In genomic region chr10:49299816-49300139, GRCh38 we compare ENCODE assay signal across 11 cellular contexts. TPM values are rescaled to one million over a fixed set of nuclear protein-coding genes. Genes with fewer than 3 reads are reported as not detected.
DNase-seq lines count a peak whose midpoint lies in the region; ATAC-seq and TF ChIP-seq lines count a peak whose summit lies in the region.
"Had no signal": no experiment of that assay in that cellular context is flagged by ENCODE, and none has a peak within 500 bp of the region (broad histone marks: within the 10 kb centered on the region; RNA-seq: fewer than 3 reads in every experiment).

No MANE protein-coding gene starts in this region.

- H3K27me3 ChIP-seq in right atrium auricular region: no peaks in the 10 kb centered on the region

- no peaks in the 10 kb centered on the region for H3K4me1 Mint-ChIP-seq in activated T-helper 2 cell treated with anti-CD3 and anti-CD28 coated beads, Interferon-gamma antibody, Interleukin-2, Interleukin-4, amounts not matched to agents 10 μg/mL and 5 μg/mL and 100 μg/mL, durations not matched to agents 14 hours and 24 hours and 36 hours (ENCODE audit: low read depth)

- no peak for DNase-seq in right atrium auricular region (ENCODE audit: low spot score)
- DNase-seq in NCI-H2171 treated with DMSO at 0.1 percent for 48 hours (lab: John Stamatoyannopoulos, UW): no peak
- DNase-seq in DMS53 treated with DMSO at 0.1 percent for 48 hours (lab: John Stamatoyannopoulos, UW; ENCODE audit: unreplicated experiment): no peak
- no peak for DNase-seq in stimulated activated CD4-positive, alpha-beta T cell treated with anti-CD3 and anti-CD28 coated beads, Interleukin-15, amount 100 ng/mL, for 24 hours
- no peak for DNase-seq in activated T-helper 2 cell treated with anti-CD3 and anti-CD28 coated beads, Interferon-gamma antibody, Interleukin-2, Interleukin-4, amounts not matched to agents 10 μg/mL and 5 μg/mL and 100 μg/mL, durations not matched to agents 14 hours and 24 hours and 36 hours (ENCODE audit: low spot score)
- DNase-seq: activated CD8-positive, alpha-beta memory T cell treated with anti-CD3 and anti-CD28 coated beads, Interleukin-2, amount 50 U/mL, for 48 hours had no signal

- ATAC-seq in GM18502 (IDR thresholded peaks at IDR 0.05; ENCODE audit: poor library complexity, unreplicated experiment): peak; percentile 79
- peak; percentile 55 for ATAC-seq in GM21515 (IDR thresholded peaks at IDR 0.05; ENCODE audit: unreplicated experiment)
- peak; percentile 41 for ATAC-seq in HG03280 (IDR thresholded peaks at IDR 0.05; ENCODE audit: unreplicated experiment)

- H3K9me3 Mint-ChIP-seq in activated T-helper 2 cell treated with anti-CD3 and anti-CD28 coated beads, Interferon-gamma antibody, Interleukin-2, Interleukin-4, amounts not matched to agents 10 μg/mL and 5 μg/mL and 100 μg/mL, durations not matched to agents 14 hours and 24 hours and 36 hours: no peaks in the 10 kb centered on the region

- no peaks in the 10 kb centered on the region for H3K9me3 ChIP-seq in right atrium auricular region

- no peaks in the 10 kb centered on the region for H3K36me3 ChIP-seq in right atrium auricular region

- H3K36me3 Mint-ChIP-seq in activated T-helper 2 cell treated with anti-CD3 and anti-CD28 coated beads, Interferon-gamma antibody, Interleukin-2, Interleukin-4, amounts not matched to agents 10 μg/mL and 5 μg/mL and 100 μg/mL, durations not matched to agents 14 hours and 24 hours and 36 hours (ENCODE audit: low read depth): no peaks in the 10 kb centered on the region

- peak overlapping the region; percentile 90 to 96 for H3K27ac ChIP-seq in right atrium auricular region

- no peak for TF ChIP-seq CTCF in right atrium auricular region (IDR thresholded peaks at IDR 0.05)

- H3K4me3 Mint-ChIP-seq in activated T-helper 2 cell treated with anti-CD3 and anti-CD28 coated beads, Interferon-gamma antibody, Interleukin-2, Interleukin-4, amounts not matched to agents 10 μg/mL and 5 μg/mL and 100 μg/mL, durations not matched to agents 14 hours and 24 hours and 36 hours (ENCODE audit: low read depth): no peak overlapping the region

- no peak overlapping the region for H3K27ac Mint-ChIP-seq in activated T-helper 2 cell treated with anti-CD3 and anti-CD28 coated beads, Interferon-gamma antibody, Interleukin-2, Interleukin-4, amounts not matched to agents 10 μg/mL and 5 μg/mL and 100 μg/mL, durations not matched to agents 14 hours and 24 hours and 36 hours

- H3K4me1 ChIP-seq in right atrium auricular region: peaks cover 0 to 67% of the 10 kb centered on the region in 2 donors

- intact Hi-C loops in activated T-helper 2 cell treated with anti-CD3 and anti-CD28 coated beads, Interferon-gamma antibody, Interleukin-2, Interleukin-4, amounts not matched to agents 10 μg/mL and 5 μg/mL and 100 μg/mL, durations not matched to agents 14 hours and 24 hours and 36 hours (cut with micrococcal nuclease): no loop called here

- H3K27me3 Mint-ChIP-seq in activated T-helper 2 cell treated with anti-CD3 and anti-CD28 coated beads, Interferon-gamma antibody, Interleukin-2, Interleukin-4, amounts not matched to agents 10 μg/mL and 5 μg/mL and 100 μg/mL, durations not matched to agents 14 hours and 24 hours and 36 hours (ENCODE audit: low read depth): peaks cover 5% of the 10 kb centered on the region

- H3K4me3 ChIP-seq in right atrium auricular region: peak overlapping the region; percentile 49 to 54

RNA-seq across cellular contexts. Expression of gene C10orf71, which starts 0.8 kb away (rescaled TPM):
- total RNA-seq in right atrium auricular region: 10 to 100 TPM; 34.9 to 48.2 TPM
- total RNA-seq in activated T-helper 2 cell treated with anti-CD3 and anti-CD28 coated beads, Interferon-gamma antibody, Interleukin-2, Interleukin-4, amounts not matched to agents 10 μg/mL and 5 μg/mL and 100 μg/mL, durations not matched to agents 14 hours and 24 hours and 36 hours: not detected in 2 replicates
- total RNA-seq: fibroblast of lung, left lobe of liver had no signal

Comparison
In these comparisons a context has a peak if more than half of its experiments do, and no peak if none do; other contexts are left out.
1. RNA of gene C10orf71, which starts 0.8 kb away (total RNA-seq): 34.9 to 48.2 TPM in right atrium auricular region; not detected in activated T-helper 2 cell treated with anti-CD3 and anti-CD28 coated beads, Interferon-gamma antibody, Interleukin-2, Interleukin-4, amounts not matched to agents 10 μg/mL and 5 μg/mL and 100 μg/mL, durations not matched to agents 14 hours and 24 hours and 36 hours; every median in the first group is over 10 times any median in the second.
2. Peak in every context shown above with its lines, with median percentiles within 50 percentile points of each other: ATAC-seq.